2 cellular contexts compared by ENCODE assay signal in genomic region chr1:24244519-24245268, GRCh38.
TF ChIP-seq lines count a peak whose summit lies in the region.

No MANE protein-coding gene starts in this region.

TF ChIP-seq in HepG2, 621 proteins besides CTCF, POLR2A, EP300 and RAD21:
- TF ChIP-seq IKZF4 (CRISPR knock-in tag; IDR thresholded peaks at IDR 0.05; ENCODE audit: borderline replicate concordance, low read depth, not compliant biosample characterization): no peak
- no peak for TF ChIP-seq MIER2 (CRISPR knock-in tag; IDR thresholded peaks at IDR 0.05)
- peak; percentile 41 for TF ChIP-seq ZNF629 (CRISPR knock-in tag; conservative IDR thresholded peaks at IDR 0.05)

TF ChIP-seq in K562, 482 proteins besides CTCF, POLR2A, EP300 and RAD21:
- peak; percentile 75 for TF ChIP-seq RBM25 (IDR thresholded peaks at IDR 0.05; ENCODE audit: low read depth, low read length, severe bottlenecking)
- peak; percentile 52; the same call in 1 of the 2 replicates for TF ChIP-seq MAFG (tag; conservative IDR thresholded peaks at IDR 0.05)
- peak; percentile 48; the same call in 1 of the 2 replicates for TF ChIP-seq HDAC2 (IDR thresholded peaks at IDR 0.05)
- TF ChIP-seq NFE2 (IDR thresholded peaks at IDR 0.05; ENCODE audit: low read depth): peak; percentile 32; the same call in 1 of the 2 replicates
- TF ChIP-seq ZNF239 (CRISPR knock-in tag; IDR thresholded peaks at IDR 0.05): 0 out of 2 replicates have a peak, but pooled peaks have one; percentile 24
- TF ChIP-seq ZNF316 (IDR thresholded peaks at IDR 0.05): 0 out of 2 replicates have a peak, but pooled peaks have one; percentile 7
- peak; percentile 47 for TF ChIP-seq ZFP36 (IDR thresholded peaks at IDR 0.05; ENCODE audit: low read depth, low read length, partially characterized antibody)
- peak in 1 of 2 experiments; percentile 66; a peak in 3 of 4 replicates for TF ChIP-seq KDM1A (IDR thresholded peaks at IDR 0.05)
- TF ChIP-seq HNRNPLL (IDR thresholded peaks at IDR 0.05; ENCODE audit: low read depth, low read length, poor library complexity, severe bottlenecking): no peak
- TF ChIP-seq, protein P1, sequence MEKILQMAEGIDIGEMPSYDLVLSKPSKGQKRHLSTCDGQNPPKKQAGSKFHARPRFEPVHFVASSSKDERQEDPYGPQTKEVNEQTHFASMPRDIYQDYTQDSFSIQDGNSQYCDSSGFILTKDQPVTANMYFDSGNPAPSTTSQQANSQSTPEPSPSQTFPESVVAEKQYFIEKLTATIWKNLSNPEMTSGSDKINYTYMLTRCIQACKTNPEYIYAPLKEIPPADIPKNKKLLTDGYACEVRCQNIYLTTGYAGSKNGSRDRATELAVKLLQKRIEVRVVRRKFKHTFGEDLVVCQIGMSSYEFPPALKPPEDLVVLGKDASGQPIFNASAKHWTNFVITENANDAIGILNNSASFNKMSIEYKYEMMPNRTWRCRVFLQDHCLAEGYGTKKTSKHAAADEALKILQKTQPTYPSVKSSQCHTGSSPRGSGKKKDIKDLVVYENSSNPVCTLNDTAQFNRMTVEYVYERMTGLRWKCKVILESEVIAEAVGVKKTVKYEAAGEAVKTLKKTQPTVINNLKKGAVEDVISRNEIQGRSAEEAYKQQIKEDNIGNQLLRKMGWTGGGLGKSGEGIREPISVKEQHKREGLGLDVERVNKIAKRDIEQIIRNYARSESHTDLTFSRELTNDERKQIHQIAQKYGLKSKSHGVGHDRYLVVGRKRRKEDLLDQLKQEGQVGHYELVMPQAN (IDR thresholded peaks at IDR 0.05; ENCODE audit: borderline replicate concordance): no peak
- no peak for TF ChIP-seq NELFE (IDR thresholded peaks at IDR 0.05; ENCODE audit: insufficient read depth, insufficient read length)
- TF ChIP-seq C11orf30 (IDR thresholded peaks at IDR 0.05; ENCODE audit: low read depth): peak; percentile 36; the same call in 1 of the 2 replicates
- peak; percentile 74 for TF ChIP-seq BCOR (IDR thresholded peaks at IDR 0.05)
- TF ChIP-seq ESRRB (CRISPR knock-in tag; IDR thresholded peaks at IDR 0.05; ENCODE audit: borderline replicate concordance): no peak
- peak; percentile 79; the same call in 1 of the 2 replicates for TF ChIP-seq ADNP (tag; IDR thresholded peaks at IDR 0.05)
- TF ChIP-seq, protein P2, sequence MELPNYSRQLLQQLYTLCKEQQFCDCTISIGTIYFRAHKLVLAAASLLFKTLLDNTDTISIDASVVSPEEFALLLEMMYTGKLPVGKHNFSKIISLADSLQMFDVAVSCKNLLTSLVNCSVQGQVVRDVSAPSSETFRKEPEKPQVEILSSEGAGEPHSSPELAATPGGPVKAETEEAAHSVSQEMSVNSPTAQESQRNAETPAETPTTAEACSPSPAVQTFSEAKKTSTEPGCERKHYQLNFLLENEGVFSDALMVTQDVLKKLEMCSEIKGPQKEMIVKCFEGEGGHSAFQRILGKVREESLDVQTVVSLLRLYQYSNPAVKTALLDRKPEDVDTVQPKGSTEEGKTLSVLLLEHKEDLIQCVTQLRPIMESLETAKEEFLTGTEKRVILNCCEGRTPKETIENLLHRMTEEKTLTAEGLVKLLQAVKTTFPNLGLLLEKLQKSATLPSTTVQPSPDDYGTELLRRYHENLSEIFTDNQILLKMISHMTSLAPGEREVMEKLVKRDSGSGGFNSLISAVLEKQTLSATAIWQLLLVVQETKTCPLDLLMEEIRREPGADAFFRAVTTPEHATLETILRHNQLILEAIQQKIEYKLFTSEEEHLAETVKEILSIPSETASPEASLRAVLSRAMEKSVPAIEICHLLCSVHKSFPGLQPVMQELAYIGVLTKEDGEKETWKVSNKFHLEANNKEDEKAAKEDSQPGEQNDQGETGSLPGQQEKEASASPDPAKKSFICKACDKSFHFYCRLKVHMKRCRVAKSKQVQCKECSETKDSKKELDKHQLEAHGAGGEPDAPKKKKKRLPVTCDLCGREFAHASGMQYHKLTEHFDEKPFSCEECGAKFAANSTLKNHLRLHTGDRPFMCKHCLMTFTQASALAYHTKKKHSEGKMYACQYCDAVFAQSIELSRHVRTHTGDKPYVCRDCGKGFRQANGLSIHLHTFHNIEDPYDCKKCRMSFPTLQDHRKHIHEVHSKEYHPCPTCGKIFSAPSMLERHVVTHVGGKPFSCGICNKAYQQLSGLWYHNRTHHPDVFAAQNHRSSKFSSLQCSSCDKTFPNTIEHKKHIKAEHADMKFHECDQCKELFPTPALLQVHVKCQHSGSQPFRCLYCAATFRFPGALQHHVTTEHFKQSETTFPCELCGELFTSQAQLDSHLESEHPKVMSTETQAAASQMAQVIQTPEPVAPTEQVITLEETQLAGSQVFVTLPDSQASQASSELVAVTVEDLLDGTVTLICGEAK (IDR thresholded peaks at IDR 0.05): no peak
- TF ChIP-seq, protein P2 (CRISPR knock-in tag; IDR thresholded peaks at IDR 0.05): no peak
